In genomic region chr16:85098565-85098964, GRCh38 we compare ENCODE assay signal across 24 cellular contexts. TPM values are rescaled to one million over a fixed set of nuclear protein-coding genes. Genes with fewer than 3 reads are reported as not detected.
DNase-seq lines count a peak whose midpoint lies in the region; ATAC-seq and TF ChIP-seq lines count a peak whose summit lies in the region.
"Had no signal": no experiment of that assay in that cellular context is flagged by ENCODE, and none has a peak within 500 bp of the region (broad histone marks: within the 10 kb centered on the region; RNA-seq: fewer than 3 reads in every experiment).

No MANE protein-coding gene starts in this region.

- intact Hi-C loops in uterus (cut with DNase I; ENCODE audit: low total_unique reads), result no loop called here

- TF ChIP-seq CTCF in HEK293 (tag by site-specific recombination; IDR thresholded peaks at IDR 0.05), result no peak
- TF ChIP-seq CTCF in uterus (IDR thresholded peaks at IDR 0.05), result no peak
- no peak for TF ChIP-seq CTCF in GM13976 (IDR thresholded peaks at IDR 0.05; ENCODE audit: borderline replicate concordance, control extremely low read depth, extremely low read depth, insufficient read depth, missing control alignments)

- H2BK12ac ChIP-seq in neuronal stem cell (ENCODE audit: low read length), result no peak overlapping the region

- H3K36me3 Mint-ChIP-seq in central memory CD8-positive, alpha-beta T cell (ENCODE audit: insufficient read depth), result peaks cover 1% of the 10 kb centered on the region

- no peaks in the 10 kb centered on the region for H3K27me3 Mint-ChIP-seq in central memory CD8-positive, alpha-beta T cell
- H3K27me3 Mint-ChIP-seq: CD4-positive, alpha-beta T cell had no signal

- H3K4me3 ChIP-seq in HEK293 (ENCODE audit: low read depth, low read length) (no peak overlapping the region), neuronal stem cell (ENCODE audit: low read length in 2 of 2) (no peak overlapping the region), uterus (no peak overlapping the region)
- H3K4me3 ChIP-seq: BLaER1, SJSA1 had no signal

- H3K23ac ChIP-seq in neuronal stem cell (ENCODE audit: low read depth, low read length, poor library complexity), result no peak overlapping the region

- no peak overlapping the region for H2BK120ac ChIP-seq in neuronal stem cell (ENCODE audit: low read depth, low read length)

- H3K27me3 ChIP-seq in neuronal stem cell (ENCODE audit: control insufficient read depth in 3 of 3, insufficient read depth in 3 of 3, low read depth in 1 of 3, low read length in 3 of 3) (peaks cover 0 to 21% (median 0%) of the 10 kb centered on the region in 3 experiments), uterus (no peaks in the 10 kb centered on the region)
- H3K27me3 ChIP-seq: BLaER1 had no signal

- CTCF ChIA-PET in HEK293 (lab: Yijun Ruan, JAX), result interaction anchor here (0.7 to 1.9 kb wide), 4 partner anchors 11 to 1127 kb away, joined by 3 to 7 read pairs (median 4); no protein-coding TSS in a partner anchor

- H3K27ac Mint-ChIP-seq in central memory CD8-positive, alpha-beta T cell (ENCODE audit: low read depth), result peak overlapping the region; percentile 18
- H3K27ac Mint-ChIP-seq: CD4-positive, alpha-beta T cell had no signal

- H2BK5ac ChIP-seq in neuronal stem cell (ENCODE audit: low read length), result no peak overlapping the region

- H3K79me1 ChIP-seq in neuronal stem cell (ENCODE audit: low read depth, low read length), result no peaks in the 10 kb centered on the region

- no peak for ATAC-seq in central memory CD8-positive, alpha-beta T cell (replicated peaks; ENCODE audit: extremely low read depth, poor library complexity, severe bottlenecking)
- ATAC-seq: Right ventricle myocardium inferior had no signal

- peaks cover 15% of the 10 kb centered on the region for H3K4me1 Mint-ChIP-seq in central memory CD8-positive, alpha-beta T cell

- H4K91ac ChIP-seq in neuronal stem cell (ENCODE audit: low read depth, low read length, poor library complexity), result no peak overlapping the region

- no peak overlapping the region for H3K9ac ChIP-seq in neuronal stem cell (ENCODE audit: low read depth, low read length, poor library complexity)
- H3K9ac ChIP-seq: BLaER1 had no signal

- no peaks in the 10 kb centered on the region for H3K9me3 Mint-ChIP-seq in central memory CD8-positive, alpha-beta T cell
- H3K9me3 Mint-ChIP-seq: CD4-positive, alpha-beta T cell had no signal

- H3K18ac ChIP-seq in neuronal stem cell (ENCODE audit: low read length), result no peak overlapping the region

- H3K9me3 ChIP-seq in HEK293 (ENCODE audit: control insufficient read depth, insufficient read depth, low read depth, low read length) (no peaks in the 10 kb centered on the region), neuronal stem cell (replicated peaks in 1 of 2; ENCODE audit: control insufficient read depth in 2 of 2, insufficient read depth in 1 of 2, low read depth in 1 of 2, low read length in 2 of 2) (no peaks in the 10 kb centered on the region), uterus (no peaks in the 10 kb centered on the region)
- H3K9me3 ChIP-seq: BLaER1, SJSA1 had no signal

- peak; percentile 6 for DNase-seq in MV-4-11 (lab: John Stamatoyannopoulos, UW)
- no peak for DNase-seq in central memory CD8-positive, alpha-beta T cell (ENCODE audit: low spot score in 2 of 2)
- DNase-seq in neuronal stem cell (ENCODE audit: low spot score), result no peak
- no peak for DNase-seq in uterus
- no peak for DNase-seq in NCI-H2171 treated with DMSO at 0.1 percent for 48 hours (lab: John Stamatoyannopoulos, UW)
- no peak for DNase-seq in GM13976 (ENCODE audit: low spot score)
- DNase-seq: ACHN; CD4-positive, alpha-beta T cell; COR-L47; DMS 273 treated with DMSO at 0.1 percent for 48 hours; DMS79 treated with DMSO at 0.1 percent for 48 hours; HCEC 1CT; Karpas-422; NCI-H1092 treated with DMSO at 0.1 percent for 48 hours; NCI-H1436 treated with DMSO at 0.1 percent for 48 hours; NCI-H1930; NCI-H345; NCI-H524 had no signal

- H2AK5ac ChIP-seq in neuronal stem cell (ENCODE audit: low read depth, low read length), result peak overlapping the region; percentile 0

- no peak overlapping the region for H4K8ac ChIP-seq in neuronal stem cell (ENCODE audit: low read depth, low read length)

- H2BK15ac ChIP-seq in neuronal stem cell (ENCODE audit: low read length), result no peak overlapping the region

- TF ChIP-seq POLR2A in uterus (IDR thresholded peaks at IDR 0.05), result no peak

- in situ Hi-C loops in GM13976 (cut with MboI; ENCODE audit: low sequenced_read_pairs, unreplicated experiment), result no loop called here

- H3K4ac ChIP-seq in neuronal stem cell (ENCODE audit: low read length), result no peak overlapping the region

- H2AFZ ChIP-seq in neuronal stem cell (ENCODE audit: low read length), result no peak overlapping the region

- H3K36me3 ChIP-seq in HEK293 (ENCODE audit: control insufficient read depth in 2 of 2, insufficient read depth in 1 of 2, low read length in 2 of 2) (no peaks in the 10 kb centered on the region), neuronal stem cell (replicated peaks in 1 of 2; ENCODE audit: control insufficient read depth in 2 of 2, insufficient read depth in 2 of 2, low read length in 2 of 2) (no peaks in the 10 kb centered on the region), uterus (no peaks in the 10 kb centered on the region)
- H3K36me3 ChIP-seq: BLaER1, SJSA1 had no signal

- no CpG with 5 or more reads among the region's 10 CpGs for WGBS in neuronal stem cell (ENCODE audit: extremely low coverage in 2 of 2, insufficient read length in 2 of 2, insufficient replicate concordance in 1 of 2), 2 donors

- no peak overlapping the region for H3K14ac ChIP-seq in neuronal stem cell (ENCODE audit: low read length)

- H3K4me1 ChIP-seq in HEK293 (ENCODE audit: control insufficient read depth, insufficient read depth, low read length) (no peaks in the 10 kb centered on the region), neuronal stem cell (ENCODE audit: control insufficient read depth in 2 of 2, insufficient read depth in 1 of 2, low read depth in 1 of 2, low read length in 2 of 2) (no peaks in the 10 kb centered on the region), uterus (no peaks in the 10 kb centered on the region)
- H3K4me1 ChIP-seq: SJSA1 had no signal

- H3K4me3 Mint-ChIP-seq in central memory CD8-positive, alpha-beta T cell, result no peak overlapping the region
- H3K4me3 Mint-ChIP-seq: CD4-positive, alpha-beta T cell had no signal

- H3K27ac ChIP-seq in HEK293 (ENCODE audit: extremely low read depth, low read depth, low read length) (no peak overlapping the region), neuronal stem cell (replicated peaks; ENCODE audit: low read length) (no peak overlapping the region), uterus (no peak overlapping the region)
- H3K27ac ChIP-seq: BLaER1, SJSA1 had no signal

- no peak overlapping the region for H3K4me2 ChIP-seq in neuronal stem cell (ENCODE audit: insufficient read depth, low read length, poor library complexity, severe bottlenecking)
- H3K4me2 ChIP-seq: BLaER1 had no signal

- POLR2A ChIA-PET in HEK293 (lab: Yijun Ruan, JAX), result no interaction called here

TF ChIP-seq in HEK293, 187 proteins besides CTCF, POLR2A, EP300 and RAD21:
- TF ChIP-seq ZBTB44 (tag by site-specific recombination; IDR thresholded peaks at IDR 0.05), result no peak
- peak; percentile 72 for TF ChIP-seq SCRT2 (tag by site-specific recombination; IDR thresholded peaks at IDR 0.05)

RNA-seq across cellular contexts. Expression of gene CIBAR2, which starts 13.7 kb away (rescaled TPM):
- 0.45 TPM for polyA plus RNA-seq in neuronal stem cell (2013, experiment 1 of 2)
- polyA plus RNA-seq in neuronal stem cell (2013, experiment 2 of 2), result 0.51 TPM
- total RNA-seq in uterus, result 1 to 10 TPM in 1 of 4 donors, not detected in 3; 2.4 TPM
- total RNA-seq: CD4-positive, alpha-beta T cell; HT1080; MCF 10A; Right ventricle myocardium inferior had no signal
